1 cellular context compared by ENCODE assay signal in genomic region chr22:20405931-20406685, GRCh38.
TF ChIP-seq lines count a peak whose summit lies in the region.

No MANE protein-coding gene starts in this region.

TF ChIP-seq in K562, 482 proteins besides CTCF, POLR2A, EP300 and RAD21 (continues in another document):
- no peak; the same call in 1 of the 2 replicates for TF ChIP-seq RB1 (IDR thresholded peaks at IDR 0.05; ENCODE audit: low read depth)
- no peak for TF ChIP-seq ZC3H8 (IDR thresholded peaks at IDR 0.05)
- TF ChIP-seq CBX3 (IDR thresholded peaks at IDR 0.05; ENCODE audit: borderline replicate concordance in 1 of 2, low read length in 2 of 2): peak in 1 of 2 experiments; percentile 37; a peak in 1 of 3 replicates
- peak; percentile 36 for TF ChIP-seq RBFOX2 (IDR thresholded peaks at IDR 0.05; ENCODE audit: low read depth, low read length)
- no peak for TF ChIP-seq CLOCK (CRISPR knock-in tag; IDR thresholded peaks at IDR 0.05; ENCODE audit: borderline replicate concordance)
- no peak for TF ChIP-seq CSDE1 (IDR thresholded peaks at IDR 0.05)
- no peak for TF ChIP-seq PCBP2 (IDR thresholded peaks at IDR 0.05; ENCODE audit: low read depth, low read length, poor library complexity, severe bottlenecking)
- TF ChIP-seq ZNF830 (CRISPR knock-in tag; IDR thresholded peaks at IDR 0.05): no peak
- no peak for TF ChIP-seq ILF3 (IDR thresholded peaks at IDR 0.05; ENCODE audit: borderline replicate concordance)
- no peak for TF ChIP-seq PHF21A (IDR thresholded peaks at IDR 0.05; ENCODE audit: borderline replicate concordance, low read depth)
- no peak for TF ChIP-seq ZNF76 (CRISPR knock-in tag; IDR thresholded peaks at IDR 0.05; ENCODE audit: borderline replicate concordance)
- TF ChIP-seq SRF (CRISPR knock-in tag; IDR thresholded peaks at IDR 0.05): no peak
- no peak for TF ChIP-seq MAZ (CRISPR knock-in tag; conservative IDR thresholded peaks at IDR 0.05 in 1 of 2, IDR thresholded peaks at IDR 0.05 in 1 of 2)
- TF ChIP-seq ZBTB33 (CRISPR knock-in tag; IDR thresholded peaks at IDR 0.05): peak; percentile 95
- TF ChIP-seq MYNN (IDR thresholded peaks at IDR 0.05): no peak
- TF ChIP-seq MYNN (CRISPR knock-in tag; IDR thresholded peaks at IDR 0.05): no peak
- 0 out of 2 replicates have a peak, but pooled peaks have one; percentile 2 for TF ChIP-seq CEBPG (CRISPR knock-in tag; IDR thresholded peaks at IDR 0.05)
- TF ChIP-seq CEBPG (tag; conservative IDR thresholded peaks at IDR 0.05 in 1 of 2, IDR thresholded peaks at IDR 0.05 in 1 of 2): no peak
- peak; percentile 8; the same call in 1 of the 2 replicates for TF ChIP-seq IRF2 (CRISPR knock-in tag; IDR thresholded peaks at IDR 0.05)
- no peak for TF ChIP-seq ZFPM2 (CRISPR knock-in tag; IDR thresholded peaks at IDR 0.05)
- TF ChIP-seq ZNF609 (CRISPR knock-in tag; IDR thresholded peaks at IDR 0.05; ENCODE audit: borderline replicate concordance): no peak
- no peak for TF ChIP-seq ZSCAN32 (CRISPR knock-in tag; IDR thresholded peaks at IDR 0.05)
- peak; percentile 61; the same call in 1 of the 2 replicates for TF ChIP-seq ARID4B (CRISPR knock-in tag; IDR thresholded peaks at IDR 0.05)
- no peak for TF ChIP-seq SP2 (IDR thresholded peaks at IDR 0.05; ENCODE audit: extremely low read depth, low read depth, low read length, poor library complexity, severe bottlenecking)
- TF ChIP-seq MLLT1 (IDR thresholded peaks at IDR 0.05): peak in 1 of 2 experiments; percentile 46; a peak in 1 of 4 replicates
- TF ChIP-seq ZNF282 (CRISPR knock-in tag; IDR thresholded peaks at IDR 0.05): 0 out of 2 replicates have a peak, but pooled peaks have one; percentile 17
- no peak for TF ChIP-seq THRA (IDR thresholded peaks at IDR 0.05)
- no peak for TF ChIP-seq ZNF165 (CRISPR knock-in tag; IDR thresholded peaks at IDR 0.05; ENCODE audit: borderline replicate concordance)
- no peak for TF ChIP-seq GABPA (tag; conservative IDR thresholded peaks at IDR 0.05; ENCODE audit: low read depth)
- TF ChIP-seq RBM14 (IDR thresholded peaks at IDR 0.05; ENCODE audit: borderline replicate concordance, insufficient read depth, low read depth, low read length): 0 out of 2 replicates have a peak, but pooled peaks have one; percentile 70
- TF ChIP-seq MEIS2 (IDR thresholded peaks at IDR 0.05; ENCODE audit: partially characterized antibody): no peak
- TF ChIP-seq AFF4 (CRISPR knock-in tag; IDR thresholded peaks at IDR 0.05): no peak
- peak; percentile 12 for TF ChIP-seq RBBP5 (IDR thresholded peaks at IDR 0.05; ENCODE audit: borderline replicate concordance, insufficient read depth, low read length, poor library complexity, severe bottlenecking)
- no peak for TF ChIP-seq U2AF2 (optimal IDR thresholded peaks at IDR 0.05; ENCODE audit: low read depth, low read length)
- TF ChIP-seq BACH1 (tag; IDR thresholded peaks at IDR 0.05): no peak
- TF ChIP-seq HDAC2 (IDR thresholded peaks at IDR 0.05): no peak
- TF ChIP-seq ILK (tag; IDR thresholded peaks at IDR 0.05; ENCODE audit: borderline replicate concordance, low read depth): no peak
- no peak for TF ChIP-seq ZNF75A (CRISPR knock-in tag; IDR thresholded peaks at IDR 0.05)
- peak; percentile 50; the same call in 1 of the 2 replicates for TF ChIP-seq SAFB (IDR thresholded peaks at IDR 0.05; ENCODE audit: borderline replicate concordance, low read depth, low read length)
- TF ChIP-seq MTA2 (IDR thresholded peaks at IDR 0.05; ENCODE audit: low read depth): no peak
- TF ChIP-seq BRD4 (IDR thresholded peaks at IDR 0.05): no peak
- TF ChIP-seq ATF1 (CRISPR knock-in tag; IDR thresholded peaks at IDR 0.05): 0 out of 2 replicates have a peak, but pooled peaks have one; percentile 25
- no peak for TF ChIP-seq ATF1 (tag; IDR thresholded peaks at IDR 0.05)
- no peak for TF ChIP-seq NFRKB (IDR thresholded peaks at IDR 0.05; ENCODE audit: low read depth)
- no peak for TF ChIP-seq PRPF4 (IDR thresholded peaks at IDR 0.05; ENCODE audit: insufficient read depth, low read depth, low read length, poor library complexity, severe bottlenecking)
